18 cellular contexts compared by ENCODE assay signal in genomic region chr7:105106473-105106872, GRCh38.
A peak's percentile ranks its signal among the peaks of the same experiment; 100 is the strongest.
DNase-seq lines count a peak whose midpoint lies in the region; ATAC-seq, FAIRE-seq and TF ChIP-seq lines count a peak whose summit lies in the region.
"Had no signal": no experiment of that assay in that cellular context is flagged by ENCODE, and none has a peak within 500 bp of the region (broad histone marks: within the 10 kb centered on the region; RNA-seq: fewer than 3 reads in every experiment).

No MANE protein-coding gene starts in this region.

- H4K5ac ChIP-seq in mesendoderm (ENCODE audit: low read length), result no peak overlapping the region

- no peak overlapping the region for H3K9ac ChIP-seq in DND-41 (ENCODE audit: low read depth, low read length)
- H3K9ac ChIP-seq in mesendoderm (ENCODE audit: low read length), result no peak overlapping the region
- no peak overlapping the region for H3K9ac ChIP-seq in kidney (ENCODE audit: low read length in 2 of 2)

- no peaks in the 10 kb centered on the region for H3K9me3 ChIP-seq in CD4-positive, alpha-beta memory T cell (ENCODE audit: control insufficient read depth in 1 of 2, low read length in 2 of 2)
- H3K9me3 ChIP-seq in DND-41 (ENCODE audit: insufficient read depth, low read length, severe bottlenecking) (no peaks in the 10 kb centered on the region), kidney (ENCODE audit: control insufficient read depth in 1 of 2, low read length in 2 of 2) (no peaks in the 10 kb centered on the region), WERI-Rb-1 (ENCODE audit: severe bottlenecking) (no peaks in the 10 kb centered on the region)
- H3K9me3 ChIP-seq: BE2C, esophagus squamous epithelium, pancreas had no signal

- no peak overlapping the region for H3K56ac ChIP-seq in mesendoderm (ENCODE audit: low read length)

- H3K4me3 Mint-ChIP-seq in CD4-positive, alpha-beta memory T cell, result peak overlapping the region in 1 of 8 donors; percentile 36
- no peak overlapping the region for H3K4me3 Mint-ChIP-seq in activated naive CD8-positive, alpha-beta T cell treated with anti-CD3 and anti-CD28 coated beads for 36 hours
- no peak overlapping the region for H3K4me3 Mint-ChIP-seq in glutamatergic neuron (ENCODE audit: unreplicated experiment)

- peaks cover 68% of the 10 kb centered on the region for H3K36me3 ChIP-seq in CD4-positive, alpha-beta memory T cell (ENCODE audit: insufficient read depth, low read length)
- H3K36me3 ChIP-seq in DND-41 (ENCODE audit: insufficient read depth, low read length) (peaks cover 94% of the 10 kb centered on the region), mesendoderm (ENCODE audit: control insufficient read depth, insufficient read depth, low read length) (peaks cover 8% of the 10 kb centered on the region), kidney (ENCODE audit: control insufficient read depth in 1 of 2, insufficient read depth in 2 of 2, low read length in 2 of 2) (peaks cover 46 to 70% of the 10 kb centered on the region in 2 donors), WERI-Rb-1 (peaks cover 86% of the 10 kb centered on the region)

- H3K4ac ChIP-seq in mesendoderm (ENCODE audit: low read depth, low read length), result no peak overlapping the region

- 100% methylated on average over 3 of the region's 6 CpGs for WGBS in mesendoderm (ENCODE audit: extremely low coverage, insufficient coverage, low lambda C conversion rate)

- no peak overlapping the region for H3K23ac ChIP-seq in mesendoderm (ENCODE audit: low read length)

- no peak for FAIRE-seq in kidney (lab: Jason Lieb, UNC)
- FAIRE-seq: pancreas had no signal

- no peak overlapping the region for H4K8ac ChIP-seq in mesendoderm (ENCODE audit: low read depth, low read length)

- H3K4me1 ChIP-seq in CD4-positive, alpha-beta memory T cell (ENCODE audit: insufficient read depth, low read length), result no peaks in the 10 kb centered on the region
- no peaks in the 10 kb centered on the region for H3K4me1 ChIP-seq in DND-41 (ENCODE audit: insufficient read depth, low read length)
- no peaks in the 10 kb centered on the region for H3K4me1 ChIP-seq in mesendoderm (ENCODE audit: control insufficient read depth, low read depth, low read length)
- H3K4me1 ChIP-seq in kidney (ENCODE audit: control insufficient read depth in 1 of 2, insufficient read depth in 1 of 2, low read depth in 1 of 2, low read length in 2 of 2), result peaks cover 0 to 8% of the 10 kb centered on the region in 2 donors
- H3K4me1 ChIP-seq: BE2C had no signal

- no peaks in the 10 kb centered on the region for H3K27me3 ChIP-seq in CD4-positive, alpha-beta memory T cell (ENCODE audit: insufficient read depth, low read length)
- H3K27me3 ChIP-seq in DND-41 (ENCODE audit: insufficient read depth, low read length, poor library complexity), result no peaks in the 10 kb centered on the region
- no peaks in the 10 kb centered on the region for H3K27me3 ChIP-seq in mesendoderm (ENCODE audit: insufficient read depth, low read length, poor library complexity)
- H3K27me3 ChIP-seq in WERI-Rb-1 (ENCODE audit: insufficient read depth, low read depth, severe bottlenecking), result no peaks in the 10 kb centered on the region
- H3K27me3 ChIP-seq: BE2C, esophagus squamous epithelium, pancreas had no signal

- no peaks in the 10 kb centered on the region for H3K27me3 Mint-ChIP-seq in CD4-positive, alpha-beta memory T cell
- H3K27me3 Mint-ChIP-seq in activated naive CD8-positive, alpha-beta T cell treated with anti-CD3 and anti-CD28 coated beads for 36 hours, result no peaks in the 10 kb centered on the region
- peaks cover 7% of the 10 kb centered on the region for H3K27me3 Mint-ChIP-seq in glutamatergic neuron (ENCODE audit: unreplicated experiment)

- ATAC-seq in DND-41 (ENCODE audit: insufficient read depth, low read depth), result peak; percentile 23; the same call in 1 of the 3 replicates
- ATAC-seq: pancreas had no signal

- H2BK120ac ChIP-seq in mesendoderm (ENCODE audit: low read depth, low read length), result no peak overlapping the region

- no peak overlapping the region for H3K4me2 ChIP-seq in DND-41 (ENCODE audit: insufficient read depth, low read length)
- H3K4me2 ChIP-seq in mesendoderm (ENCODE audit: low read length), result no peak overlapping the region

- CTCF ChIA-PET in CD4-positive, alpha-beta memory T cell (lab: Charles Lee; ENCODE audit: partially characterized antibody), result no interaction called here

- TF ChIP-seq CTCF in DND-41 (IDR thresholded peaks at IDR 0.05; ENCODE audit: borderline replicate concordance, extremely low read depth, low read length, poor library complexity, severe bottlenecking), result no peak
- no peak for TF ChIP-seq CTCF in kidney (IDR thresholded peaks at IDR 0.05; ENCODE audit: borderline replicate concordance, extremely low read depth, insufficient read depth)
- TF ChIP-seq CTCF in glutamatergic neuron (IDR thresholded peaks at IDR 0.05; ENCODE audit: partially characterized antibody, unreplicated experiment), result no peak
- TF ChIP-seq CTCF in WERI-Rb-1 (IDR thresholded peaks at IDR 0.05; ENCODE audit: low read depth, low read length), result no peak

- no peak overlapping the region for H2BK5ac ChIP-seq in mesendoderm (ENCODE audit: low read length)

- intact Hi-C loops in CD4-positive, alpha-beta memory T cell (cut with micrococcal nuclease), result no loop called here
- intact Hi-C loops in kidney (cut with DNase I), result no loop called here

- H3K36me3 Mint-ChIP-seq in CD4-positive, alpha-beta memory T cell, result peaks cover 52 to 79% of the 10 kb centered on the region in 2 donors
- peaks cover 25% of the 10 kb centered on the region for H3K36me3 Mint-ChIP-seq in activated naive CD8-positive, alpha-beta T cell treated with anti-CD3 and anti-CD28 coated beads for 36 hours
- H3K36me3 Mint-ChIP-seq in glutamatergic neuron (ENCODE audit: unreplicated experiment), result no peaks in the 10 kb centered on the region

- no peak overlapping the region for H3K4me3 ChIP-seq in CD4-positive, alpha-beta memory T cell (ENCODE audit: low read length in 2 of 2)
- H3K4me3 ChIP-seq in DND-41 (ENCODE audit: low read depth in 1 of 2, low read length in 2 of 2) (no peak overlapping the region), mesendoderm (ENCODE audit: low read length) (no peak overlapping the region), kidney (ENCODE audit: low read length in 2 of 2) (no peak overlapping the region), WERI-Rb-1 (ENCODE audit: low read depth, low read length) (no peak overlapping the region)
- H3K4me3 ChIP-seq: esophagus squamous epithelium, pancreas had no signal

- peak overlapping the region; percentile 7 to 88 (median 79) for H3K27ac Mint-ChIP-seq in CD4-positive, alpha-beta memory T cell
- peak overlapping the region; percentile 66 for H3K27ac Mint-ChIP-seq in activated naive CD8-positive, alpha-beta T cell treated with anti-CD3 and anti-CD28 coated beads for 36 hours
- no peak overlapping the region for H3K27ac Mint-ChIP-seq in glutamatergic neuron (ENCODE audit: unreplicated experiment)

- no peak overlapping the region for H3K18ac ChIP-seq in mesendoderm (ENCODE audit: low read length)

- no peak overlapping the region for H2AK5ac ChIP-seq in mesendoderm (ENCODE audit: low read length)

- H3K79me2 ChIP-seq in DND-41 (ENCODE audit: insufficient read depth, low read length) (peaks cover 42% of the 10 kb centered on the region), mesendoderm (ENCODE audit: control insufficient read depth, insufficient read depth, low read length) (no peaks in the 10 kb centered on the region)

- DNase-seq in CD4-positive, alpha-beta memory T cell, result no peak
- no peak for DNase-seq in DND-41
- DNase-seq in activated naive CD8-positive, alpha-beta T cell treated with anti-CD3 and anti-CD28 coated beads for 36 hours, result no peak
- DNase-seq in mesendoderm, result peak; percentile 22
- no peak for DNase-seq in kidney
- no peak for DNase-seq in glutamatergic neuron
- no peak for DNase-seq in WERI-Rb-1
- DNase-seq: BE2C; dermis blood vessel endothelial cell; DMS 273 treated with DMSO at 0.1 percent for 48 hours; esophagus squamous epithelium; GDM1; Kasumi-1; NCI-H1092 treated with DMSO at 0.1 percent for 48 hours; NCI-H524; pancreas; stimulated activated CD4-positive, alpha-beta T cell treated with anti-CD3 and anti-CD28 coated beads, Interleukin-1b, Interleukin-23, amount 100 ng/mL, for 48 hours had no signal

- no peak overlapping the region for H3K27ac ChIP-seq in CD4-positive, alpha-beta memory T cell (ENCODE audit: low read depth, low read length)
- H3K27ac ChIP-seq in DND-41 (ENCODE audit: low read length) (no peak overlapping the region), mesendoderm (ENCODE audit: low read depth, low read length) (no peak overlapping the region), kidney (ENCODE audit: low read depth in 2 of 2, low read length in 2 of 2) (no peak overlapping the region), WERI-Rb-1 (no peak overlapping the region)
- H3K27ac ChIP-seq: pancreas, VCaP had no signal

- no peak overlapping the region for H2BK15ac ChIP-seq in mesendoderm (replicated peaks; ENCODE audit: low read depth)

- peaks cover 35% of the 10 kb centered on the region for H4K20me1 ChIP-seq in DND-41 (ENCODE audit: insufficient read depth, low read length)

- no peaks in the 10 kb centered on the region for H3K79me1 ChIP-seq in mesendoderm (ENCODE audit: low read length)

- POLR2A ChIA-PET in CD4-positive, alpha-beta memory T cell (lab: Charles Lee; ENCODE audit: partially characterized antibody), result no interaction called here

- no peak overlapping the region for H2AFZ ChIP-seq in DND-41 (ENCODE audit: low read depth, low read length)

- peaks cover 0 to 3% (median 0%) of the 10 kb centered on the region in 8 donors for H3K9me3 Mint-ChIP-seq in CD4-positive, alpha-beta memory T cell
- no peaks in the 10 kb centered on the region for H3K9me3 Mint-ChIP-seq in activated naive CD8-positive, alpha-beta T cell treated with anti-CD3 and anti-CD28 coated beads for 36 hours
- H3K9me3 Mint-ChIP-seq in glutamatergic neuron (ENCODE audit: unreplicated experiment), result no peaks in the 10 kb centered on the region

- H3K4me1 Mint-ChIP-seq in CD4-positive, alpha-beta memory T cell, result peaks cover 16 to 17% (median 16%) of the 10 kb centered on the region in 4 donors
- H3K4me1 Mint-ChIP-seq in activated naive CD8-positive, alpha-beta T cell treated with anti-CD3 and anti-CD28 coated beads for 36 hours, result peaks cover 19% of the 10 kb centered on the region
- H3K4me1 Mint-ChIP-seq in glutamatergic neuron (ENCODE audit: low read depth, unreplicated experiment), result no peaks in the 10 kb centered on the region
